Comparison of ENCODE assay signal across 10 cellular contexts in the genomic region with DNA sequence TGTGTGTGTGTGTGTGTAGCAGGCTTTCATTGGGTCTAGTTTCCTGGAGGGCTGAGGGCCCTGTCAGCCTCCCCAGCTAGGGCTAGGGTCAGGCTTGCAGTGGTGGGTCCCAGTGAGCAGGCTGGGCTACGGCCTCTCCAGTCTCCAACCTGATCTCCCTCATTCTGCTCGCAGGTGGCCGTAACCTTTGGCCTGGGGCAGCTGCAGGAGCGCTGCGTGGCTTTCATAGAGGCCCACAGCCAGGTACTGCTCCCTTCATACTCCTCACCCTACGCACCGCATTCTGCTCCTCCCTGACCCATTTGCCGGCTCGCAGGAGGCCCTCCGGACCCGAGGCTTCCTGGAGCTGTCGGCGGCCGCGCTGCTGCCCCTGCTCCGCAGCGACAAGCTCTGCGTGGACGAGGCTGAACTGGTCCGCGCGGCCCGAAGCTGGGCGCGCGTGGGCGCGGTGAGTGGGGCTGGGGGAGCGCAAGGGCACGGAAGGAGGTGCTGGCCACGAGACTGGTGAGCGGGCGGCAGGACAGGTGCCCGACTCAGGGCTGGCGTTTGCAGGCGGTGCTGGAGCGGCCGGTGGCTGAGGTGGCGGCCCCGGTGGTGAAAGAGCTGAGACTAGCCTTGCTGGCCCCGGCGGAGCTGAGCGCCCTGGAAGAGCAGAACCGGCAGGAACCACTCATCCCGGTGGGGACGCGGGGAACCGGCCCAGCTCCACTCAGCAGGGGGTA. TPM values are rescaled to one million over a fixed set of nuclear protein-coding genes. Genes with fewer than 3 reads are reported as not detected.
DNase-seq lines count a peak whose midpoint lies in the region; ATAC-seq and TF ChIP-seq lines count a peak whose summit lies in the region.
"Had no signal": no experiment of that assay in that cellular context is flagged by ENCODE, and none has a peak within 500 bp of the region (broad histone marks: within the 10 kb centered on the region; RNA-seq: fewer than 3 reads in every experiment).

No MANE protein-coding gene starts in this region.

- H3K9me3 Mint-ChIP-seq in activated CD4-positive, alpha-beta T cell treated with anti-CD3 and anti-CD28 coated beads, Interleukin-2, amount 10 ng/mL, durations not matched to agents 7 days and 5 days: no peaks in the 10 kb centered on the region

- H3K27ac Mint-ChIP-seq in activated CD4-positive, alpha-beta T cell treated with anti-CD3 and anti-CD28 coated beads, Interleukin-2, amount 10 ng/mL, durations not matched to agents 7 days and 5 days: peak overlapping the region; percentile 76

- peak overlapping the region; percentile 85 for H3K4me3 Mint-ChIP-seq in activated CD4-positive, alpha-beta T cell treated with anti-CD3 and anti-CD28 coated beads, Interleukin-2, amount 10 ng/mL, durations not matched to agents 7 days and 5 days

- H3K4me1 Mint-ChIP-seq in activated CD4-positive, alpha-beta T cell treated with anti-CD3 and anti-CD28 coated beads, Interleukin-2, amount 10 ng/mL, durations not matched to agents 7 days and 5 days: peaks cover 71% of the 10 kb centered on the region

- CTCF ChIA-PET in activated CD4-positive, alpha-beta T cell treated with anti-CD3 and anti-CD28 coated beads, Interleukin-2, amount 10 ng/mL, durations not matched to agents 7 days and 5 days (lab: Charles Lee): interaction anchor here (0.7 to 2.2 kb wide), 7 partner anchors 12 to 709 kb away, joined by 3 to 16 read pairs (median 5); partner anchors contain the start of genes PLK3, PRDX1 and RNU5D-1

- WGBS in liver: 28% methylated on average over 48 of the region's 48 CpGs

- no peak for TF ChIP-seq RAD21 in liver (IDR thresholded peaks at IDR 0.05)

- no peak for DNase-seq in activated CD4-positive, alpha-beta T cell treated with anti-CD3 and anti-CD28 coated beads, Interleukin-2, amount 10 ng/mL, durations not matched to agents 7 days and 5 days
- no peak for DNase-seq in activated CD4-positive, alpha-beta T cell treated with anti-CD3 and anti-CD28 coated beads, Interleukin-2, amount 50 U/mL, for 1 hour
- DNase-seq in cerebellum (ENCODE audit: low spot score) (peak; percentile 63), tibial artery (peak; percentile 19 to 69), glomerular visceral epithelial cell (ENCODE audit: extremely low spot score) (no peak), Kasumi-1 (lab: John Stamatoyannopoulos, UW) (no peak)

- TF ChIP-seq CTCF in liver (IDR thresholded peaks at IDR 0.05; ENCODE audit: low read depth, low read length, missing input control): no peak
- no peak for TF ChIP-seq CTCF in tibial artery (IDR thresholded peaks at IDR 0.05)

- H3K36me3 Mint-ChIP-seq in activated CD4-positive, alpha-beta T cell treated with anti-CD3 and anti-CD28 coated beads, Interleukin-2, amount 10 ng/mL, durations not matched to agents 7 days and 5 days (ENCODE audit: low read depth): peaks cover 36% of the 10 kb centered on the region

- H3K36me3 ChIP-seq in liver (ENCODE audit: control insufficient read depth in 4 of 4, insufficient read depth in 3 of 4, low read depth in 1 of 4, low read length in 3 of 4) (no peaks in the 10 kb centered on the region), tibial artery (peaks cover 0 to 14% (median 0%) of the 10 kb centered on the region in 3 donors)

- no peaks in the 10 kb centered on the region for H3K27me3 Mint-ChIP-seq in activated CD4-positive, alpha-beta T cell treated with anti-CD3 and anti-CD28 coated beads, Interleukin-2, amount 10 ng/mL, durations not matched to agents 7 days and 5 days

- H3K4me1 ChIP-seq in liver (ENCODE audit: control insufficient read depth in 4 of 4, insufficient read depth in 4 of 4, low read length in 3 of 4) (peaks cover 12 to 39% (median 28%) of the 10 kb centered on the region in 4 donors), tibial artery (peaks cover 10 to 62% (median 54%) of the 10 kb centered on the region in 4 donors)

- H3K9me3 ChIP-seq in liver (ENCODE audit: control insufficient read depth in 4 of 4, low read length in 3 of 4): no peaks in the 10 kb centered on the region
- H3K9me3 ChIP-seq in tibial artery: no peaks in the 10 kb centered on the region
- H3K9me3 ChIP-seq: SJSA1 had no signal

- H3K27ac ChIP-seq in liver (ENCODE audit: low read depth in 1 of 2, low read length in 2 of 2) (peak overlapping the region; percentile 86 to 94), tibial artery (peak overlapping the region; percentile 94 to 97)
- H3K27ac ChIP-seq: SJSA1 had no signal

- H3K27me3 ChIP-seq in liver (ENCODE audit: control insufficient read depth in 4 of 4, insufficient read depth in 4 of 4, low read length in 3 of 4): no peaks in the 10 kb centered on the region
- H3K27me3 ChIP-seq in tibial artery: no peaks in the 10 kb centered on the region
- H3K27me3 ChIP-seq: SJSA1 had no signal

- POLR2A ChIA-PET in activated CD4-positive, alpha-beta T cell treated with anti-CD3 and anti-CD28 coated beads, Interleukin-2, amount 10 ng/mL, durations not matched to agents 7 days and 5 days (lab: Charles Lee): interaction anchor here (0.6 kb wide), 1 partner anchor 34 kb away, joined by 3 read pairs; no protein-coding TSS in a partner anchor

- peak overlapping the region; percentile 71 to 82 (median 72) for H3K4me3 ChIP-seq in liver (ENCODE audit: low read depth in 1 of 3, low read length in 3 of 3)
- peak overlapping the region; percentile 51 to 53 for H3K4me3 ChIP-seq in tibial artery
- H3K4me3 ChIP-seq: SJSA1 had no signal

- peak overlapping the region; percentile 36 to 89 for H3K9ac ChIP-seq in liver (ENCODE audit: low read depth in 1 of 2, low read length in 2 of 2)

- intact Hi-C loops in tibial artery (cut with DNase I; ENCODE audit: low total_unique reads): no loop called here

- ATAC-seq in GM19035 (IDR thresholded peaks at IDR 0.05; ENCODE audit: unreplicated experiment): no peak

TF ChIP-seq in liver, 16 proteins besides CTCF, POLR2A, EP300 and RAD21:
- TF ChIP-seq FOXA1 (IDR thresholded peaks at IDR 0.05): no peak
- TF ChIP-seq TAF1 (conservative IDR thresholded peaks at IDR 0.05): no peak
- peak in 1 of 2 donors; percentile 15 for TF ChIP-seq RXRA (IDR thresholded peaks at IDR 0.05)
- no peak for TF ChIP-seq GABPA (IDR thresholded peaks at IDR 0.05 in 1 of 2, conservative IDR thresholded peaks at IDR 0.05 in 1 of 2)
- TF ChIP-seq, protein P1, sequence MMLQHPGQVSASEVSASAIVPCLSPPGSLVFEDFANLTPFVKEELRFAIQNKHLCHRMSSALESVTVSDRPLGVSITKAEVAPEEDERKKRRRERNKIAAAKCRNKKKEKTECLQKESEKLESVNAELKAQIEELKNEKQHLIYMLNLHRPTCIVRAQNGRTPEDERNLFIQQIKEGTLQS (IDR thresholded peaks at IDR 0.05): no peak
- TF ChIP-seq HNF4G (IDR thresholded peaks at IDR 0.05): no peak
- peak; percentile 50 for TF ChIP-seq SP1 (IDR thresholded peaks at IDR 0.05)
- TF ChIP-seq, protein P2, sequence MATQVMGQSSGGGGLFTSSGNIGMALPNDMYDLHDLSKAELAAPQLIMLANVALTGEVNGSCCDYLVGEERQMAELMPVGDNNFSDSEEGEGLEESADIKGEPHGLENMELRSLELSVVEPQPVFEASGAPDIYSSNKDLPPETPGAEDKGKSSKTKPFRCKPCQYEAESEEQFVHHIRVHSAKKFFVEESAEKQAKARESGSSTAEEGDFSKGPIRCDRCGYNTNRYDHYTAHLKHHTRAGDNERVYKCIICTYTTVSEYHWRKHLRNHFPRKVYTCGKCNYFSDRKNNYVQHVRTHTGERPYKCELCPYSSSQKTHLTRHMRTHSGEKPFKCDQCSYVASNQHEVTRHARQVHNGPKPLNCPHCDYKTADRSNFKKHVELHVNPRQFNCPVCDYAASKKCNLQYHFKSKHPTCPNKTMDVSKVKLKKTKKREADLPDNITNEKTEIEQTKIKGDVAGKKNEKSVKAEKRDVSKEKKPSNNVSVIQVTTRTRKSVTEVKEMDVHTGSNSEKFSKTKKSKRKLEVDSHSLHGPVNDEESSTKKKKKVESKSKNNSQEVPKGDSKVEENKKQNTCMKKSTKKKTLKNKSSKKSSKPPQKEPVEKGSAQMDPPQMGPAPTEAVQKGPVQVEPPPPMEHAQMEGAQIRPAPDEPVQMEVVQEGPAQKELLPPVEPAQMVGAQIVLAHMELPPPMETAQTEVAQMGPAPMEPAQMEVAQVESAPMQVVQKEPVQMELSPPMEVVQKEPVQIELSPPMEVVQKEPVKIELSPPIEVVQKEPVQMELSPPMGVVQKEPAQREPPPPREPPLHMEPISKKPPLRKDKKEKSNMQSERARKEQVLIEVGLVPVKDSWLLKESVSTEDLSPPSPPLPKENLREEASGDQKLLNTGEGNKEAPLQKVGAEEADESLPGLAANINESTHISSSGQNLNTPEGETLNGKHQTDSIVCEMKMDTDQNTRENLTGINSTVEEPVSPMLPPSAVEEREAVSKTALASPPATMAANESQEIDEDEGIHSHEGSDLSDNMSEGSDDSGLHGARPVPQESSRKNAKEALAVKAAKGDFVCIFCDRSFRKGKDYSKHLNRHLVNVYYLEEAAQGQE (IDR thresholded peaks at IDR 0.05): no peak
- TF ChIP-seq HNF4A (conservative IDR thresholded peaks at IDR 0.05): peak; percentile 20 to 46

RNA-seq across cellular contexts. Expression of gene BTBD19, which starts 4.7 kb away (rescaled TPM):
- total RNA-seq in activated CD4-positive, alpha-beta T cell treated with anti-CD3 and anti-CD28 coated beads, Interleukin-2, amount 10 ng/mL, durations not matched to agents 7 days and 5 days: 1 to 10 TPM; 6.0 to 7.7 TPM
- 2.4 TPM for total RNA-seq in cerebellum
- total RNA-seq in liver: 1 to 10 TPM; 1.3 to 3.1 TPM
- polyA plus RNA-seq in liver: 1 to 10 TPM; 2.5 to 2.7 TPM

RNA-seq across cellular contexts. Expression of gene DYNLT4, which starts 5.8 kb away (rescaled TPM):
- total RNA-seq in activated CD4-positive, alpha-beta T cell treated with anti-CD3 and anti-CD28 coated beads, Interleukin-2, amount 10 ng/mL, durations not matched to agents 7 days and 5 days: under 1 TPM; 0.47 to 0.83 TPM
- not detected for total RNA-seq in cerebellum
- total RNA-seq in liver: under 1 TPM in 1 of 2 donors, not detected in 1; 0.50 TPM
- under 1 TPM in 1 of 2 donors, not detected in 1; 0.29 TPM for polyA plus RNA-seq in liver
- total RNA-seq: SJSA1 had no signal
- polyA plus RNA-seq: fibroblast of lung had no signal

RNA-seq across cellular contexts. Expression of gene PLK3, which starts 12.8 kb away (rescaled TPM):
- total RNA-seq in activated CD4-positive, alpha-beta T cell treated with anti-CD3 and anti-CD28 coated beads, Interleukin-2, amount 10 ng/mL, durations not matched to agents 7 days and 5 days: 10 to 100 TPM; 54.3 to 57.5 TPM
- 14.3 TPM for total RNA-seq in cerebellum
- total RNA-seq in liver: 1 to 10 TPM; 2.3 to 5.7 TPM
- 1 to 10 TPM; 1.5 to 2.2 TPM for polyA plus RNA-seq in liver

RNA-seq across cellular contexts. Expression of gene BEST4, which starts 25.0 kb away (rescaled TPM):
- total RNA-seq in activated CD4-positive, alpha-beta T cell treated with anti-CD3 and anti-CD28 coated beads, Interleukin-2, amount 10 ng/mL, durations not matched to agents 7 days and 5 days: under 1 TPM; 0.42 to 0.55 TPM
- total RNA-seq in cerebellum: 0.27 TPM
- total RNA-seq in liver: under 1 TPM in 1 of 2 donors, not detected in 1; 0.05 TPM
- not detected for polyA plus RNA-seq in liver
- total RNA-seq: SJSA1 had no signal

RNA-seq across cellular contexts. Expression of gene PTCH2, which starts 30.1 kb away (rescaled TPM):
- total RNA-seq in activated CD4-positive, alpha-beta T cell treated with anti-CD3 and anti-CD28 coated beads, Interleukin-2, amount 10 ng/mL, durations not matched to agents 7 days and 5 days: under 1 TPM; 0.92 to 0.94 TPM
- total RNA-seq in cerebellum: 2.4 TPM
- total RNA-seq in liver: under 1 TPM; 0.14 to 0.17 TPM
- polyA plus RNA-seq in liver: under 1 TPM; 0.15 to 0.24 TPM

Comparison
In these comparisons a context has a peak if more than half of its experiments do, and no peak if none do; other contexts are left out.
1. DNase-seq: peak in cerebellum (single experiment) and tibial artery (2 of 2); none in activated CD4-positive, alpha-beta T cell treated with anti-CD3 and anti-CD28 coated beads, Interleukin-2, amount 10 ng/mL, durations not matched to agents 7 days and 5 days (single experiment), activated CD4-positive, alpha-beta T cell treated with anti-CD3 and anti-CD28 coated beads, Interleukin-2, amount 50 U/mL, for 1 hour (single experiment), glomerular visceral epithelial cell (single experiment) and Kasumi-1 (0 of 2).